ENCODE assay signal across 16 cellular contexts in genomic region chr2:119402645-119403560, GRCh38. TPM values are rescaled to one million over a fixed set of nuclear protein-coding genes. Genes with fewer than 3 reads are reported as not detected.
DNase-seq lines count a peak whose midpoint lies in the region; ATAC-seq lines count a peak whose summit lies in the region.
"Had no signal": no experiment of that assay in that cellular context is flagged by ENCODE, and none has a peak within 500 bp of the region (broad histone marks: within the 10 kb centered on the region; RNA-seq: fewer than 3 reads in every experiment).

No MANE protein-coding gene starts in this region.

- ATAC-seq in esophagus mucosa (peak; percentile 35), HG02885 (IDR thresholded peaks at IDR 0.05; ENCODE audit: poor library complexity, unreplicated experiment) (no peak)

- H3K27ac ChIP-seq in BLaER1 = 0 out of 2 replicates have a peak overlapping the region, but pooled peaks have one; percentile 12
- H3K27ac ChIP-seq: cardiac muscle cell, ovary had no signal

- no peaks in the 10 kb centered on the region for H3K36me3 ChIP-seq in BLaER1
- H3K36me3 ChIP-seq: cardiac muscle cell, ovary had no signal

- H3K9ac ChIP-seq in BLaER1 = no peak overlapping the region

- no peaks in the 10 kb centered on the region for H3K27me3 ChIP-seq in BLaER1
- H3K27me3 ChIP-seq: cardiac muscle cell, ovary had no signal

- peak overlapping the region; percentile 52 for H3K4me2 ChIP-seq in BLaER1

- DNase-seq in NCI-H226 (peak; percentile 48), mucosa of gallbladder (ENCODE audit: low spot score) (peak; percentile 68), hepatic stellate cell (ENCODE audit: low spot score) (no peak), NCI-H146 treated with DMSO at 0.1 percent for 48 hours (lab: John Stamatoyannopoulos, UW; ENCODE audit: unreplicated experiment) (no peak), NAMALWA (ENCODE audit: low spot score) (no peak)
- DNase-seq: activated naive CD4-positive, alpha-beta T cell treated with anti-CD3 and anti-CD28 coated beads for 36 hours; DND-41; NCI-H2171 treated with DMSO at 0.1 percent for 48 hours; stimulated activated CD8-positive, alpha-beta memory T cell treated with anti-CD3 and anti-CD28 coated beads, Interleukin-4, amount 100 ng/mL, for 48 hours had no signal

- no peaks in the 10 kb centered on the region for H3K9me3 ChIP-seq in BLaER1
- H3K9me3 ChIP-seq: ovary had no signal

- peaks cover 55% of the 10 kb centered on the region for H3K4me1 ChIP-seq in BLaER1

- H4K20me1 ChIP-seq in BLaER1 = no peaks in the 10 kb centered on the region

- no peak overlapping the region for H3K4me3 ChIP-seq in BLaER1
- H3K4me3 ChIP-seq: cardiac muscle cell, ovary had no signal

RNA-seq across cellular contexts. Expression of gene TMEM37, which starts 28.8 kb away (rescaled TPM):
- total RNA-seq in esophagus mucosa = 6.0 TPM
- 149 TPM for total RNA-seq in mucosa of gallbladder
- total RNA-seq: activated CD8-positive, alpha-beta memory T cell treated with anti-CD3 and anti-CD28 coated beads for 36 hours; activated naive CD4-positive, alpha-beta T cell treated with anti-CD3 and anti-CD28 coated beads for 36 hours; RPMI7951 had no signal

RNA-seq across cellular contexts. Expression of gene DBI, which starts 36.1 kb away (rescaled TPM):
- 337 TPM for total RNA-seq in esophagus mucosa
- total RNA-seq in mucosa of gallbladder = 263 TPM

RNA-seq across cellular contexts. Expression of gene C2orf76, which starts 36.3 kb away (rescaled TPM):
- total RNA-seq in esophagus mucosa (8.0 TPM), mucosa of gallbladder (10.3 TPM)

Comparison
In these comparisons a context has a peak if more than half of its experiments do, and no peak if none do; other contexts are left out.
1. DNase-seq: peak in NCI-H226 (single experiment) and mucosa of gallbladder (single experiment); none in hepatic stellate cell (single experiment), NCI-H146 treated with DMSO at 0.1 percent for 48 hours (single experiment) and NAMALWA (single experiment).
2. RNA of gene TMEM37, which starts 28.8 kb away (total RNA-seq): 149 TPM in mucosa of gallbladder (single experiment); 6.0 TPM in esophagus mucosa (single experiment); every median in the first group is over 10 times any median in the second.